ENCODE assay signal across 7 cellular contexts in genomic region chr21:44107037-44107501, GRCh38. TPM values are rescaled to one million over a fixed set of nuclear protein-coding genes. Genes with fewer than 3 reads are reported as not detected.
A peak's percentile ranks its signal among the peaks of the same experiment; 100 is the strongest.
DNase-seq lines count a peak whose midpoint lies in the region; ATAC-seq, FAIRE-seq and TF ChIP-seq lines count a peak whose summit lies in the region.
"Not testable (repeated sequence)": the region's sequence is repeated elsewhere in the genome, so short reads cannot be mapped to it uniquely, and the experiment has no call there.

Gene PWP2 (plus strand): TSS chr21:44107399. CDS start chr21:44107417, 18 bp downstream.

- POLR2A ChIA-PET in activated CD4-positive, alpha-beta T cell treated with anti-CD3 and anti-CD28 coated beads for 36 hours (lab: Charles Lee); GM12878 (lab: Charles Lee): not testable (repeated sequence)

- H3K9me3 Mint-ChIP-seq in activated CD4-positive, alpha-beta T cell treated with anti-CD3 and anti-CD28 coated beads for 36 hours (ENCODE audit: low read depth): not testable (repeated sequence)

- WGBS in GM12878 (ENCODE audit: insufficient coverage, insufficient replicate concordance, low lambda C conversion rate, missing lambda C conversion rate): no CpG with 5 or more reads among the region's 66 CpGs
- 0% methylated on average over 5 to 12 of the region's 66 CpGs for WGBS in psoas muscle, 3 donors

- H3K27me3 ChIP-seq in GM12878 (replicated peaks in 1 of 2; ENCODE audit: control insufficient read depth in 2 of 2, insufficient read depth in 2 of 2, low read length in 1 of 2); psoas muscle (ENCODE audit: insufficient read depth in 3 of 3, low read length in 2 of 3): not testable (repeated sequence)

- not testable (repeated sequence) for H3K9me3 ChIP-seq in GM12878 (replicated peaks; ENCODE audit: control insufficient read depth, insufficient read depth, low read length); psoas muscle

- in situ Hi-C loops in GM12878 (cut with MboI): not testable (repeated sequence)

- H3K9ac ChIP-seq in GM12878 (ENCODE audit: control insufficient read depth, insufficient read depth, low read length): not testable (repeated sequence)

- H3K27ac ChIP-seq in GM12878 (ENCODE audit: control insufficient read depth, insufficient read depth); psoas muscle: not testable (repeated sequence)

- SMC1A ChIA-PET in GM12878 (lab: Charles Lee; ENCODE audit: uncharacterized antibody, unreplicated experiment): not testable (repeated sequence)

- not testable (repeated sequence) for TF ChIP-seq EP300 in GM12878 (IDR thresholded peaks at IDR 0.05; ENCODE audit: borderline replicate concordance in 1 of 2, control insufficient read depth in 1 of 2, low read depth in 2 of 2, low read length in 2 of 2)

- not testable (repeated sequence) for H3K4me1 ChIP-seq in GM12878 (ENCODE audit: control insufficient read depth, insufficient read depth, low read length); psoas muscle

- H3K4me3 ChIP-seq in HFF-Myc (replicated peaks; ENCODE audit: low read depth, low read length) (peak within 1 kb of the TSS; percentile 34), psoas muscle (peak within 1 kb of the TSS; percentile 58)
- H3K4me3 ChIP-seq in GM12878: not testable (repeated sequence)

- BruUV-seq in GM12878 (replicated peaks; lab: Mats Ljungman, UMichigan): not testable (repeated sequence)

- H3K27me3 Mint-ChIP-seq in activated CD4-positive, alpha-beta T cell treated with anti-CD3 and anti-CD28 coated beads for 36 hours: not testable (repeated sequence)

- not testable (repeated sequence) for H3K36me3 Mint-ChIP-seq in activated CD4-positive, alpha-beta T cell treated with anti-CD3 and anti-CD28 coated beads for 36 hours (ENCODE audit: low read depth)

- not testable (repeated sequence) for H3K27ac Mint-ChIP-seq in activated CD4-positive, alpha-beta T cell treated with anti-CD3 and anti-CD28 coated beads for 36 hours

- not testable (repeated sequence) for H3K4me2 ChIP-seq in GM12878 (ENCODE audit: control insufficient read depth, insufficient read depth)

- not testable (repeated sequence) for TF ChIP-seq CTCF in HFF-Myc (IDR thresholded peaks at IDR 0.05; ENCODE audit: low read depth, low read length, missing control alignments); GM12878 (IDR thresholded peaks at IDR 0.05 in 2 of 3, conservative IDR thresholded peaks at IDR 0.05 in 1 of 3; ENCODE audit: control insufficient read depth in 2 of 3, extremely low read depth in 1 of 3, insufficient read depth in 1 of 3, low read depth in 3 of 3, low read length in 3 of 3); psoas muscle (IDR thresholded peaks at IDR 0.05)

- RAD21 ChIA-PET in GM12878 (lab: Charles Lee; ENCODE audit: unreplicated experiment): not testable (repeated sequence)

- TF ChIP-seq POLR2A in GM12878 (IDR thresholded peaks at IDR 0.05; ENCODE audit: low read depth, low read length): not testable (repeated sequence)

- ATAC-seq in GM18519 (IDR thresholded peaks at IDR 0.05; ENCODE audit: low FRiP score, unreplicated experiment): peak; percentile 53
- ATAC-seq in HG03558 (IDR thresholded peaks at IDR 0.05; ENCODE audit: extremely low read depth, unreplicated experiment): peak; percentile 61
- ATAC-seq in activated CD4-positive, alpha-beta T cell treated with anti-CD3 and anti-CD28 coated beads for 36 hours: peak; percentile 96
- peak; percentile 92 for ATAC-seq in GM12878
- ATAC-seq in left ventricle myocardium superior: peak; percentile 97
- ATAC-seq in psoas muscle: peak; percentile 94 to 97 (median 96)

- intact Hi-C loops in activated CD4-positive, alpha-beta T cell treated with anti-CD3 and anti-CD28 coated beads for 36 hours (cut with DNase I, micrococcal nuclease); GM12878 (cut with micrococcal nuclease; ENCODE audit: unreplicated experiment); left ventricle myocardium superior (cut with micrococcal nuclease); psoas muscle (cut with DNase I): not testable (repeated sequence)

- H3K36me3 ChIP-seq in GM12878 (ENCODE audit: control insufficient read depth in 2 of 2, insufficient read depth in 2 of 2, low read length in 1 of 2); psoas muscle (ENCODE audit: insufficient read depth in 1 of 2, low read depth in 1 of 2): not testable (repeated sequence)

- FAIRE-seq in GM12878 (lab: Jason Lieb, UNC): not testable (repeated sequence)

- H4K20me1 ChIP-seq in GM12878 (ENCODE audit: control insufficient read depth, insufficient read depth): not testable (repeated sequence)

- peak within 1 kb of the TSS; percentile 54 for H3K4me3 Mint-ChIP-seq in activated CD4-positive, alpha-beta T cell treated with anti-CD3 and anti-CD28 coated beads for 36 hours

- CTCF ChIA-PET in activated CD4-positive, alpha-beta T cell treated with anti-CD3 and anti-CD28 coated beads for 36 hours (lab: Charles Lee); GM12878 (lab: Yijun Ruan, JAX): not testable (repeated sequence)

- not testable (repeated sequence) for DNase-seq in HFF-Myc (ENCODE audit: extremely low read depth, low read depth); GM12878 (ENCODE audit: low read depth, low spot score)
- peak; percentile 84 for DNase-seq in activated CD4-positive, alpha-beta T cell treated with anti-CD3 and anti-CD28 coated beads for 36 hours
- peak; percentile 42 for DNase-seq in left ventricle myocardium superior
- peak; percentile 27 to 45 for DNase-seq in psoas muscle

- not testable (repeated sequence) for H2AFZ ChIP-seq in GM12878 (ENCODE audit: control insufficient read depth, low read depth, low read length)

- H3K4me1 Mint-ChIP-seq in activated CD4-positive, alpha-beta T cell treated with anti-CD3 and anti-CD28 coated beads for 36 hours: not testable (repeated sequence)

- not testable (repeated sequence) for H3K79me2 ChIP-seq in GM12878 (ENCODE audit: control insufficient read depth, insufficient read depth, low read length)

- not testable (repeated sequence) for TF ChIP-seq RAD21 in GM12878 (IDR thresholded peaks at IDR 0.05; ENCODE audit: insufficient read depth, low read depth, low read length)

RNA-seq across cellular contexts. Expression of gene PWP2, which starts in this region (rescaled TPM):
- total RNA-seq in activated CD4-positive, alpha-beta T cell treated with anti-CD3 and anti-CD28 coated beads for 36 hours: 10 to 100 TPM; 28.9 to 54.1 TPM
- 13.6 and 16.5 TPM in 2 replicates for total RNA-seq in GM12878 (2013; cell fraction: nucleolus; rRNA removed)
- total RNA-seq in GM12878 (2014; rRNA removed): 8.6 and 9.4 TPM in 2 replicates
- total RNA-seq in GM12878 (2014; rRNA removed; fragmentation: Illumina TruSeq; extraction: Trizol): 0.72 and 1.2 TPM in 2 replicates
- total RNA-seq in GM12878 (2021): 2.5 and 2.8 TPM in 2 replicates
- 1.8 TPM for polyA plus RNA-seq in GM12878 (2011; ENCODE audit: low read depth)
- polyA plus RNA-seq in GM12878 (2011; rRNA removed): 2.6 and 5.2 TPM in 2 replicates
- 3.2 and 3.4 TPM in 2 replicates for polyA plus RNA-seq in GM12878 (2011; cell fraction: cytosol; rRNA removed)
- polyA plus RNA-seq in GM12878 (2011; cell fraction: nucleus; rRNA removed): 14.6 and 18.6 TPM in 2 replicates
- polyA plus RNA-seq in GM12878 (2012): 2.5 and 4.8 TPM in 2 replicates
- 2.1 TPM in 2 replicates for polyA plus RNA-seq in GM12878 (2014; fragmentation: Illumina TruSeq; extraction: Trizol)
- under 1 TPM; 0.03 to 0.09 TPM for polyA plus RNA-seq in GM12878 (2014; fragmentation: Nextera tagmentation; extraction: Ambion mirVana)
- polyA plus RNA-seq in GM12878 (2014; rRNA removed): 4.2 and 5.5 TPM in 2 replicates
- polyA plus RNA-seq in GM12878 (2016; fragmentation: Nextera tagmentation; extraction: Ambion mirVana): 1 to 10 TPM; 1.8 to 1.9 TPM
- polyA minus RNA-seq in GM12878 (2011; rRNA and poly(A)+ RNA removed): 0.59 and 2.9 TPM in 2 replicates
- polyA minus RNA-seq in GM12878 (2011; cell fraction: cytosol; rRNA and poly(A)+ RNA removed): 0.73 and 1.6 TPM in 2 replicates
- polyA minus RNA-seq in GM12878 (2011; cell fraction: nucleus; rRNA and poly(A)+ RNA removed): 8.2 and 13.1 TPM in 2 replicates
- total RNA-seq in left ventricle myocardium superior: 8.7 TPM
- 1 to 10 TPM in 3 of 4 donors, under 1 TPM in 1; 0.56 to 3.2 (median 2.8) TPM for total RNA-seq in psoas muscle
- polyA plus RNA-seq in psoas muscle: 1 to 10 TPM; 2.2 to 8.8 (median 3.0) TPM
